9 cellular contexts compared by ENCODE assay signal in the genomic region with DNA sequence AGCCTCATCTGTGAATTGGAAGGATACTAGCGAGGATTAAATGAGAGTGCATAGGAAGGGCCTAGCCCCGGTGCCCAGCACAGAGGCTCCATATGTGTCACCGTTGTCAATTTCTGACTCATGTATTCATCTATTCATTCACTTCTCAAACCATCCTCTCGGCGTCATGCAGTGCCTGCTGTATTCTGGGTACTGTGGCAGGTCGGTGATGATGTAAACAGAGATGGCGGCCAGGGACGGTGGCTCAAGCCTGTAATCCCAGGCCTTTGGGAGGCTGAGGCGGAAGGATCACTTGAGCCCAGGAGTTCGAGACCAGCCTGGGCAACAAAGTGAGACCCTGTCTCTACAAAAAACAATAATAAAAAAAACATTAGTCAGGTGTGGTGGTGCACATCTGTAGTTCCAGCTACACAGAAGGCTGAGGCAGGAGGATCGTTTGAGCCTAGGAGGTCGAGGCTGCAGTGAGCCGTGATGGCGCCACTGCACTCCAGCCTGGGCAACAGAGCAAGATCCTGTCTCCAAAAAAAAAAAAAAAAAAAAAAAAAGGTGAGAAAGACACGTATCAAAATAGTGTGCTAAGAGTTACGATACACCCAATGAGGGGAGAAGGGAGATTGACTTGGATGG. TPM values are rescaled to one million over a fixed set of nuclear protein-coding genes. Genes with fewer than 3 reads are reported as not detected.
DNase-seq lines count a peak whose midpoint lies in the region; ATAC-seq, FAIRE-seq and TF ChIP-seq lines count a peak whose summit lies in the region.
"Had no signal": no experiment of that assay in that cellular context is flagged by ENCODE, and none has a peak within 500 bp of the region (broad histone marks: within the 10 kb centered on the region; RNA-seq: fewer than 3 reads in every experiment).

No MANE protein-coding gene starts in this region.

- H3K9ac ChIP-seq in keratinocyte (ENCODE audit: control insufficient read depth, extremely low read depth, insufficient read depth, low read length) = no peak overlapping the region

- H3K4me2 ChIP-seq in keratinocyte (ENCODE audit: control insufficient read depth, extremely low read depth, insufficient read depth, low read depth, low read length) = peak overlapping the region; percentile 55

- no peak for FAIRE-seq in keratinocyte (lab: Jason Lieb, UNC)

- peak overlapping the region; percentile 77 for H3K4me3 Mint-ChIP-seq in T-helper 2 cell treated with Interferon-gamma antibody and Interleukin-4, amounts not matched to agents 5 μg/mL and 100 μg/mL, for 36 hours

- H3K27me3 ChIP-seq in keratinocyte (ENCODE audit: control insufficient read depth, extremely low read depth, insufficient read depth, low read length) (peaks cover 43% of the 10 kb centered on the region), gastroesophageal sphincter (peaks cover 48% of the 10 kb centered on the region)

- intact Hi-C loops in cardiac septum (cut with DNase I) = loop anchor here (1.0 to 5.0 kb wide), 3 partner anchors 75 to 130 kb away; no protein-coding TSS in a partner anchor

- TF ChIP-seq CTCF in keratinocyte (optimal IDR thresholded peaks at IDR 0.05 in 1 of 3, IDR thresholded peaks at IDR 0.05 in 1 of 3, conservative IDR thresholded peaks at IDR 0.05 in 1 of 3; ENCODE audit: extremely low read depth in 1 of 3, insufficient read depth in 2 of 3, low read length in 3 of 3) = no peak
- no peak for TF ChIP-seq CTCF in GM10266 (IDR thresholded peaks at IDR 0.05; ENCODE audit: control insufficient read depth, insufficient read depth, low read depth, missing control alignments)
- no peak for TF ChIP-seq CTCF in gastroesophageal sphincter (IDR thresholded peaks at IDR 0.05)

- no peak for TF ChIP-seq POLR2A in gastroesophageal sphincter (IDR thresholded peaks at IDR 0.05)

- dilution Hi-C loops in keratinocyte (cut with MboI; ENCODE audit: extremely low pct_ligation_motif_present, low sequenced_read_pairs) = no loop called here

- ATAC-seq in HG02763 (IDR thresholded peaks at IDR 0.05; ENCODE audit: unreplicated experiment) = peak; percentile 21
- ATAC-seq in HG02970 (IDR thresholded peaks at IDR 0.05; ENCODE audit: low FRiP score, unreplicated experiment) = no peak
- ATAC-seq in gastroesophageal sphincter = no peak

- H3K27me3 Mint-ChIP-seq in T-helper 2 cell treated with Interferon-gamma antibody and Interleukin-4, amounts not matched to agents 5 μg/mL and 100 μg/mL, for 36 hours (ENCODE audit: low read depth) = peaks cover 55% of the 10 kb centered on the region

- H2AFZ ChIP-seq in keratinocyte (ENCODE audit: control insufficient read depth, low read length) = no peak overlapping the region

- peak overlapping the region; percentile 46 for H3K27ac Mint-ChIP-seq in T-helper 2 cell treated with Interferon-gamma antibody and Interleukin-4, amounts not matched to agents 5 μg/mL and 100 μg/mL, for 36 hours

- H3K36me3 ChIP-seq in keratinocyte (ENCODE audit: control insufficient read depth in 2 of 2, extremely low read depth in 1 of 2, insufficient read depth in 2 of 2, low read length in 2 of 2) (no peaks in the 10 kb centered on the region), gastroesophageal sphincter (no peaks in the 10 kb centered on the region)

- DNase-seq in DMS114 treated with DMSO at 0.1 percent for 48 hours (lab: John Stamatoyannopoulos, UW; ENCODE audit: unreplicated experiment) (peak; percentile 49), keratinocyte (ENCODE audit: low read depth, low spot score) (no peak), GM10266 (ENCODE audit: extremely low spot score) (no peak), cardiac septum (ENCODE audit: low spot score) (no peak)
- peak; percentile 40 for DNase-seq in T-helper 2 cell treated with Interferon-gamma antibody and Interleukin-4, amounts not matched to agents 5 μg/mL and 100 μg/mL, for 36 hours (ENCODE audit: low spot score)

- H3K79me2 ChIP-seq in keratinocyte (ENCODE audit: control insufficient read depth, insufficient read depth, low read length) = no peaks in the 10 kb centered on the region

- H3K9me3 Mint-ChIP-seq in T-helper 2 cell treated with Interferon-gamma antibody and Interleukin-4, amounts not matched to agents 5 μg/mL and 100 μg/mL, for 36 hours = no peaks in the 10 kb centered on the region

- H3K9me1 ChIP-seq in keratinocyte (ENCODE audit: control insufficient read depth, extremely low read depth, insufficient read depth, low read length) = no peaks in the 10 kb centered on the region

- WGBS in gastroesophageal sphincter (ENCODE audit: low coverage in 1 of 2), 2 donors = 23 to 32% methylated on average over 8 of the region's 16 CpGs

- no peak for TF ChIP-seq EP300 in gastroesophageal sphincter (IDR thresholded peaks at IDR 0.05)

- H4K20me1 ChIP-seq in keratinocyte (ENCODE audit: control insufficient read depth, extremely low read depth, insufficient read depth, low read length) = peaks cover 2% of the 10 kb centered on the region

- no peak overlapping the region for H3K4me3 ChIP-seq in keratinocyte (ENCODE audit: control insufficient read depth in 2 of 3, extremely low read depth in 1 of 3, insufficient read depth in 2 of 3, low read depth in 1 of 3, low read length in 3 of 3)
- no peak overlapping the region for H3K4me3 ChIP-seq in gastroesophageal sphincter

- H3K27ac ChIP-seq in keratinocyte (ENCODE audit: control insufficient read depth, insufficient read depth, low read length) = no peak overlapping the region
- H3K27ac ChIP-seq in gastroesophageal sphincter = no peak overlapping the region

- no peaks in the 10 kb centered on the region for H3K36me3 Mint-ChIP-seq in T-helper 2 cell treated with Interferon-gamma antibody and Interleukin-4, amounts not matched to agents 5 μg/mL and 100 μg/mL, for 36 hours (ENCODE audit: low read depth)

- H3K4me1 ChIP-seq in keratinocyte (ENCODE audit: control insufficient read depth, extremely low read depth, insufficient read depth, low read length) (peaks cover 34% of the 10 kb centered on the region), gastroesophageal sphincter (peaks cover 0 to 47% (median 15%) of the 10 kb centered on the region in 3 donors)

- peaks cover 12% of the 10 kb centered on the region for H3K4me1 Mint-ChIP-seq in T-helper 2 cell treated with Interferon-gamma antibody and Interleukin-4, amounts not matched to agents 5 μg/mL and 100 μg/mL, for 36 hours (ENCODE audit: low read depth)

- H3K9me3 ChIP-seq in keratinocyte (ENCODE audit: control insufficient read depth, low read depth, low read length) = no peaks in the 10 kb centered on the region
- no peaks in the 10 kb centered on the region for H3K9me3 ChIP-seq in gastroesophageal sphincter

RNA-seq across cellular contexts. Expression of a gene that starts 4.3 kb away (rescaled TPM):
- 0.14 to 0.35 TPM (median 0.18 TPM) in 3 replicates for polyA plus RNA-seq in keratinocyte
- polyA plus RNA-seq in keratinocyte (2011; ENCODE audit: low read depth) = not detected
- 0.19 and 0.27 TPM in 2 replicates for polyA plus RNA-seq in keratinocyte (2011; cell fraction: cytosol; rRNA removed)
- polyA plus RNA-seq in keratinocyte (2011; cell fraction: nucleus; rRNA removed) = 0.11 and 0.15 TPM in 2 replicates
- polyA plus RNA-seq in keratinocyte (2012; ENCODE audit: low replicate concordance) = 0.21 TPM in 1 of 2 replicates, not detected in the other
- 0.13 to 0.33 TPM (median 0.19 TPM) in 3 replicates for polyA minus RNA-seq in keratinocyte
- polyA minus RNA-seq in keratinocyte (2011; cell fraction: cytosol; rRNA and poly(A)+ RNA removed) = not detected
- polyA minus RNA-seq in keratinocyte (2011; cell fraction: nucleus; rRNA and poly(A)+ RNA removed) = not detected in 2 replicates
- total RNA-seq in gastroesophageal sphincter (10 to 100 TPM in 1 of 4 donors, 1 to 10 TPM in 3; 2.7 to 12.2 (median 8.6) TPM), cardiac septum (1.2 TPM)
- total RNA-seq: kidney epithelial cell had no signal

RNA-seq across cellular contexts. Expression of a gene that starts 14.5 kb away (rescaled TPM):
- polyA plus RNA-seq in keratinocyte = 29.0 to 39.6 TPM (median 33.9 TPM) in 3 replicates
- 25.9 TPM for polyA plus RNA-seq in keratinocyte (2011; ENCODE audit: low read depth)
- polyA plus RNA-seq in keratinocyte (2011; cell fraction: cytosol; rRNA removed) = 25.5 and 26.6 TPM in 2 replicates
- polyA plus RNA-seq in keratinocyte (2011; cell fraction: nucleus; rRNA removed) = 57.2 and 70.3 TPM in 2 replicates
- 31.2 and 36.8 TPM in 2 replicates for polyA plus RNA-seq in keratinocyte (2012; ENCODE audit: low replicate concordance)
- polyA minus RNA-seq in keratinocyte = 32.4 to 42.2 TPM (median 41.6 TPM) in 3 replicates
- polyA minus RNA-seq in keratinocyte (2011; cell fraction: cytosol; rRNA and poly(A)+ RNA removed) = 29.2 TPM
- 18.5 and 20.1 TPM in 2 replicates for polyA minus RNA-seq in keratinocyte (2011; cell fraction: nucleus; rRNA and poly(A)+ RNA removed)
- total RNA-seq in gastroesophageal sphincter (10 to 100 TPM; 24.5 to 41.4 (median 27.5) TPM), cardiac septum (21.9 TPM)

RNA-seq across cellular contexts. Expression of a gene that starts 14.8 kb away (rescaled TPM):
- polyA plus RNA-seq in keratinocyte = not detected in 3 replicates
- not detected for polyA plus RNA-seq in keratinocyte (2011; ENCODE audit: low read depth)
- not detected in 2 replicates for polyA plus RNA-seq in keratinocyte (2011; cell fraction: cytosol; rRNA removed)
- not detected in 2 replicates for polyA plus RNA-seq in keratinocyte (2011; cell fraction: nucleus; rRNA removed)
- 0.04 and 0.07 TPM in 2 replicates for polyA plus RNA-seq in keratinocyte (2012; ENCODE audit: low replicate concordance)
- polyA minus RNA-seq in keratinocyte = not detected in 3 replicates
- polyA minus RNA-seq in keratinocyte (2011; cell fraction: cytosol; rRNA and poly(A)+ RNA removed) = not detected
- polyA minus RNA-seq in keratinocyte (2011; cell fraction: nucleus; rRNA and poly(A)+ RNA removed) = not detected in 2 replicates
- total RNA-seq in gastroesophageal sphincter = not detected
- 0.08 TPM for total RNA-seq in cardiac septum
- total RNA-seq: kidney epithelial cell had no signal

RNA-seq across cellular contexts. Expression of a gene that starts 42.7 kb away (rescaled TPM):
- 0.06 to 0.26 TPM (median 0.20 TPM) in 3 replicates for polyA plus RNA-seq in keratinocyte
- 0.20 TPM for polyA plus RNA-seq in keratinocyte (2011; ENCODE audit: low read depth)
- 0.06 and 0.13 TPM in 2 replicates for polyA plus RNA-seq in keratinocyte (2011; cell fraction: cytosol; rRNA removed)
- 0.70 and 1.1 TPM in 2 replicates for polyA plus RNA-seq in keratinocyte (2011; cell fraction: nucleus; rRNA removed)
- polyA plus RNA-seq in keratinocyte (2012; ENCODE audit: low replicate concordance) = 0.16 and 0.62 TPM in 2 replicates
- polyA minus RNA-seq in keratinocyte = 0.36 to 0.79 TPM in 2 of 3 replicates, not detected in the other
- polyA minus RNA-seq in keratinocyte (2011; cell fraction: cytosol; rRNA and poly(A)+ RNA removed) = not detected
- polyA minus RNA-seq in keratinocyte (2011; cell fraction: nucleus; rRNA and poly(A)+ RNA removed) = 0.42 TPM in 1 of 2 replicates, not detected in the other
- total RNA-seq in gastroesophageal sphincter (1 to 10 TPM in 3 of 4 donors, under 1 TPM in 1; 0.25 to 3.6 (median 1.5) TPM), cardiac septum (4,725 TPM)

RNA-seq across cellular contexts. Expression of a gene that starts 45.8 kb away (rescaled TPM):
- polyA plus RNA-seq in keratinocyte = not detected in 3 replicates
- polyA plus RNA-seq in keratinocyte (2011; ENCODE audit: low read depth) = not detected
- not detected in 2 replicates for polyA plus RNA-seq in keratinocyte (2011; cell fraction: cytosol; rRNA removed)
- not detected in 2 replicates for polyA plus RNA-seq in keratinocyte (2011; cell fraction: nucleus; rRNA removed)
- polyA plus RNA-seq in keratinocyte (2012; ENCODE audit: low replicate concordance) = not detected in 2 replicates
- polyA minus RNA-seq in keratinocyte = not detected in 3 replicates
- polyA minus RNA-seq in keratinocyte (2011; cell fraction: cytosol; rRNA and poly(A)+ RNA removed) = not detected
- not detected in 2 replicates for polyA minus RNA-seq in keratinocyte (2011; cell fraction: nucleus; rRNA and poly(A)+ RNA removed)
- 10 to 100 TPM in 1 of 4 donors, 1 to 10 TPM in 3; 6.7 to 11.7 (median 7.5) TPM for total RNA-seq in gastroesophageal sphincter
- total RNA-seq in cardiac septum = 10.9 TPM
- total RNA-seq: kidney epithelial cell had no signal

Comparison
In these comparisons a context has a peak if more than half of its experiments do, and no peak if none do; other contexts are left out.
1. DNase-seq: peak in DMS114 treated with DMSO at 0.1 percent for 48 hours (single experiment) and T-helper 2 cell treated with Interferon-gamma antibody and Interleukin-4, amounts not matched to agents 5 μg/mL and 100 μg/mL, for 36 hours (single experiment); none in keratinocyte (single experiment), GM10266 (single experiment) and cardiac septum (single experiment).